Comparison of ENCODE assay signal across 11 cellular contexts in genomic region chr12:96242597-96242996, GRCh38. TPM values are rescaled to one million over a fixed set of nuclear protein-coding genes. Genes with fewer than 3 reads are reported as not detected.
DNase-seq lines count a peak whose midpoint lies in the region; ATAC-seq and TF ChIP-seq lines count a peak whose summit lies in the region.
"Had no signal": no experiment of that assay in that cellular context is flagged by ENCODE, and none has a peak within 500 bp of the region (broad histone marks: within the 10 kb centered on the region; RNA-seq: fewer than 3 reads in every experiment).

No MANE protein-coding gene starts in this region.

- H3K27ac ChIP-seq in heart right ventricle (peak overlapping the region in 9 of 10 donors; percentile 6 to 84 (median 78)), colonic mucosa (peak overlapping the region; percentile 60), muscle layer of colon (ENCODE audit: low read depth, low read length) (peak overlapping the region; percentile 48), upper lobe of left lung (peak overlapping the region in 3 of 4 donors; percentile 72 to 74 (median 74))
- H3K27ac ChIP-seq: BLaER1 had no signal

- DNase-seq in heart right ventricle (peak in 1 of 2 donors; percentile 48), Right ventricle myocardium inferior (ENCODE audit: missing footprints) (no peak), colonic mucosa (no peak), upper lobe of left lung (no peak), WTC11 (ENCODE audit: low spot score) (no peak), NCI-H1436 (lab: John Stamatoyannopoulos, UW) (no peak)
- DNase-seq: NCI-H1105 had no signal

- no peaks in the 10 kb centered on the region for H3K9me3 ChIP-seq in heart right ventricle
- no peaks in the 10 kb centered on the region for H3K9me3 ChIP-seq in colonic mucosa
- no peaks in the 10 kb centered on the region for H3K9me3 ChIP-seq in muscle layer of colon (ENCODE audit: low read length)
- no peaks in the 10 kb centered on the region for H3K9me3 ChIP-seq in upper lobe of left lung
- H3K9me3 ChIP-seq: BLaER1 had no signal

- peaks cover 0 to 27% (median 3%) of the 10 kb centered on the region in 9 donors for H3K36me3 ChIP-seq in heart right ventricle
- H3K36me3 ChIP-seq in colonic mucosa = no peaks in the 10 kb centered on the region
- H3K36me3 ChIP-seq in muscle layer of colon (ENCODE audit: insufficient read depth, low read length) = peaks cover 10% of the 10 kb centered on the region
- H3K36me3 ChIP-seq in upper lobe of left lung = peaks cover 5 to 15% (median 12%) of the 10 kb centered on the region in 4 donors

- no peak for TF ChIP-seq EP300 in upper lobe of left lung (IDR thresholded peaks at IDR 0.05)

- H3K4me1 Mint-ChIP-seq in WTC11 = peaks cover 7% of the 10 kb centered on the region; the same call in 1 of the 2 replicates

- no peak for TF ChIP-seq POLR2A in upper lobe of left lung (IDR thresholded peaks at IDR 0.05)

- H3K9ac ChIP-seq in colonic mucosa (ENCODE audit: low read depth in 2 of 2, low read length in 2 of 2) (no peak overlapping the region), muscle layer of colon (ENCODE audit: low read length) (peak overlapping the region; percentile 3)
- H3K9ac ChIP-seq: BLaER1 had no signal

- no peak overlapping the region for H3K4me3 Mint-ChIP-seq in WTC11
- H3K4me3 Mint-ChIP-seq: neural crest cell had no signal

- H3K4me3 ChIP-seq in heart right ventricle (no peak overlapping the region), colonic mucosa (no peak overlapping the region), muscle layer of colon (ENCODE audit: low read depth in 1 of 2, low read length in 2 of 2) (peak overlapping the region in 1 of 2 donors; percentile 18), upper lobe of left lung (no peak overlapping the region)
- H3K4me3 ChIP-seq: BLaER1 had no signal

- no peak overlapping the region for H3K27ac Mint-ChIP-seq in WTC11

- no peaks in the 10 kb centered on the region for H3K27me3 Mint-ChIP-seq in WTC11 (ENCODE audit: low read depth)

- intact Hi-C loops in heart right ventricle (cut with DNase I) (loop anchor here in 1 of 10 donors (10.0 kb wide), 1 partner anchor 152 kb away; no protein-coding TSS in a partner anchor), Right ventricle myocardium inferior (cut with DNase I) (no loop called here), colonic mucosa (cut with DNase I) (no loop called here)

- ATAC-seq in heart right ventricle = peak in 2 of 8 donors; percentile 3 to 20
- ATAC-seq in Right ventricle myocardium inferior = no peak
- peak in 1 of 2 donors; percentile 59 for ATAC-seq in upper lobe of left lung (ENCODE audit: low FRiP score in 2 of 2)
- no peak for ATAC-seq in WTC11
- no peak for ATAC-seq in HG03025 (IDR thresholded peaks at IDR 0.05; ENCODE audit: low FRiP score, unreplicated experiment)

- no peaks in the 10 kb centered on the region for H3K27me3 ChIP-seq in heart right ventricle
- H3K27me3 ChIP-seq in colonic mucosa = no peaks in the 10 kb centered on the region
- no peaks in the 10 kb centered on the region for H3K27me3 ChIP-seq in muscle layer of colon (ENCODE audit: control insufficient read depth in 1 of 2, insufficient read depth in 2 of 2, low read length in 2 of 2)
- no peaks in the 10 kb centered on the region for H3K27me3 ChIP-seq in upper lobe of left lung
- H3K27me3 ChIP-seq: BLaER1 had no signal

- peaks cover 33 to 83% (median 55%) of the 10 kb centered on the region in 9 donors for H3K4me1 ChIP-seq in heart right ventricle
- no peaks in the 10 kb centered on the region for H3K4me1 ChIP-seq in colonic mucosa
- H3K4me1 ChIP-seq in muscle layer of colon (ENCODE audit: insufficient read depth, low read length) = peaks cover 52% of the 10 kb centered on the region
- H3K4me1 ChIP-seq in upper lobe of left lung = peaks cover 25 to 52% (median 33%) of the 10 kb centered on the region in 4 donors

- WGBS in heart right ventricle, 2 donors = 57 to 72% methylated on average over 12 of the region's 12 CpGs
- WGBS in upper lobe of left lung, 2 donors = 54 to 62% methylated on average over 12 of the region's 12 CpGs

- H3K36me3 Mint-ChIP-seq in WTC11 = peaks cover 13% of the 10 kb centered on the region

- H3K9me3 Mint-ChIP-seq in WTC11 = no peaks in the 10 kb centered on the region
- H3K9me3 Mint-ChIP-seq: neural crest cell had no signal

- CTCF ChIA-PET in WTC11 (lab: Charles Lee) = interaction anchor here (0.9 to 1.2 kb wide), 3 partner anchors 9 to 158 kb away, joined by 3 to 4 read pairs (median 3); partner anchors contain the start of gene CDK17

- POLR2A ChIA-PET in WTC11 (lab: Charles Lee) = no interaction called here

- TF ChIP-seq CTCF in heart right ventricle (IDR thresholded peaks at IDR 0.05) = no peak
- TF ChIP-seq CTCF in colonic mucosa (IDR thresholded peaks at IDR 0.05) = no peak
- TF ChIP-seq CTCF in upper lobe of left lung (IDR thresholded peaks at IDR 0.05) = no peak
- TF ChIP-seq CTCF in WTC11 (IDR thresholded peaks at IDR 0.05) = no peak

TF ChIP-seq in WTC11, 78 proteins besides CTCF, POLR2A, EP300 and RAD21:
- TF ChIP-seq ZSCAN18 (CRISPR knock-in tag; IDR thresholded peaks at IDR 0.05) = no peak
- TF ChIP-seq E2F4 (CRISPR knock-in tag; IDR thresholded peaks at IDR 0.05; ENCODE audit: borderline replicate concordance, low read depth) = no peak
- TF ChIP-seq JAZF1 (CRISPR knock-in tag; IDR thresholded peaks at IDR 0.05) = no peak
- TF ChIP-seq KAT7 (CRISPR knock-in tag; IDR thresholded peaks at IDR 0.05; ENCODE audit: borderline replicate concordance) = no peak
- TF ChIP-seq RELA (CRISPR knock-in tag; IDR thresholded peaks at IDR 0.05; ENCODE audit: borderline replicate concordance) = no peak
- no peak for TF ChIP-seq ZBTB43 (CRISPR knock-in tag; IDR thresholded peaks at IDR 0.05)
- no peak for TF ChIP-seq HMGXB4 (CRISPR knock-in tag; IDR thresholded peaks at IDR 0.05)
- TF ChIP-seq SP1 (CRISPR knock-in tag; conservative IDR thresholded peaks at IDR 0.05) = no peak
- no peak for TF ChIP-seq E2F1 (CRISPR knock-in tag; IDR thresholded peaks at IDR 0.05)
- TF ChIP-seq ZNF416 (CRISPR knock-in tag; IDR thresholded peaks at IDR 0.05) = no peak
- TF ChIP-seq MXD4 (CRISPR knock-in tag; IDR thresholded peaks at IDR 0.05; ENCODE audit: borderline replicate concordance) = no peak

RNA-seq across cellular contexts. Expression of gene ELK3, which starts 48.4 kb away (rescaled TPM):
- total RNA-seq in heart right ventricle = 10 to 100 TPM; 11.7 to 33.0 (median 22.3) TPM
- polyA plus RNA-seq in heart right ventricle = 10 to 100 TPM in 1 of 2 donors, 1 to 10 TPM in 1; 6.6 to 14.8 TPM
- 20.8 TPM for total RNA-seq in Right ventricle myocardium inferior
- 10 to 100 TPM in 1 of 2 donors, 1 to 10 TPM in 1; 8.5 to 10.8 TPM for total RNA-seq in colonic mucosa
- total RNA-seq in upper lobe of left lung = 10 to 100 TPM in 5 of 6 donors, 1 to 10 TPM in 1; 7.3 to 38.4 (median 22.1) TPM
- total RNA-seq in WTC11 (2021) = 14.7 to 16.5 TPM (median 14.9 TPM) in 3 replicates
